In the genomic region with DNA sequence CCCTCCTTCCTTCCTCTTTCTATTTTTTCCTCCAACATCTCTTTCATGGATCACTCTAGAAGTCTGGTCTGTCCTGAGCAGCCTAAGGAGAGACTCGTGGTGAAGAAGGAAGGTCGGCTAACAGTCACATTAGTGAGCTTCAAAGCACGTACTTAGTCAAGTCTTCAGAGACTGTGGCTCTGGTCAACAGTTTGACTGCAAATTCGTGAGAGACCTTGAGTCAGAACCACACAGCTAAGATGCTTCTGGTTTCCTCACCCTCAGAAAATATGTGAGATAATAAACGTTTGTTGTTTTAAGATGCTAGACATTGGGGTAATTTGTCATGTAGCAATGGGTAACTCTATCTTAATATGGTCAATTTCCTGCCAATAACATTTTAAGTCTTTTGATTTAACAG, we compare ENCODE assay signal across 20 cellular contexts.
"Had no signal": no experiment of that assay in that cellular context is flagged by ENCODE, and none has a peak within 500 bp of the region (broad histone marks: within the 10 kb centered on the region; RNA-seq: fewer than 3 reads in every experiment).

No MANE protein-coding gene starts in this region.

- H3K27ac Mint-ChIP-seq: activated CD4-positive, alpha-beta T cell treated with anti-CD3 and anti-CD28 coated beads, Interleukin-2, amount 10 ng/mL, durations not matched to agents 24 days and 14 days; activated naive CD4-positive, alpha-beta T cell treated with anti-CD3 and anti-CD28 coated beads, Interleukin-2, amount 10 ng/mL, durations not matched to agents 7 days and 5 days; activated T-helper 17 cell treated with anti-CD3 and anti-CD28 coated beads, Interleukin-2, amount 50 U/mL, for 72 hours; dendritic cell treated with granulocyte-macrophage colony-stimulating factor and Interleukin-4, amounts not matched to agents 40 ng/mL and 50 ng/mL, for 4 days had no signal

- H3K36me3 ChIP-seq: prostate gland, upper lobe of left lung had no signal

- H3K9me3 Mint-ChIP-seq: activated T-helper 17 cell treated with anti-CD3 and anti-CD28 coated beads, Interleukin-2, amount 50 U/mL, for 72 hours had no signal

- ATAC-seq: activated T-helper 17 cell treated with anti-CD3 and anti-CD28 coated beads, Interleukin-2, amount 50 U/mL, for 72 hours; naive thymus-derived CD8-positive, alpha-beta T cell; right cardiac atrium; stimulated activated naive CD8-positive, alpha-beta T cell treated with anti-CD3 and anti-CD28 coated beads, Interleukin-15, Interleukin-2, amounts not matched to agents 100 U/mL and 50 U/mL, for 24 hours had no signal

- H3K4me3 ChIP-seq: prostate gland, testis, upper lobe of left lung had no signal

- H3K4me1 Mint-ChIP-seq: activated T-helper 17 cell treated with anti-CD3 and anti-CD28 coated beads, Interleukin-2, amount 50 U/mL, for 72 hours had no signal

- H3K4me3 Mint-ChIP-seq: activated CD4-positive, alpha-beta T cell treated with anti-CD3 and anti-CD28 coated beads, Interleukin-2, amount 10 ng/mL, durations not matched to agents 24 days and 14 days; activated naive CD4-positive, alpha-beta T cell treated with anti-CD3 and anti-CD28 coated beads, Interleukin-2, amount 10 ng/mL, durations not matched to agents 7 days and 5 days; activated T-helper 17 cell treated with anti-CD3 and anti-CD28 coated beads, Interleukin-2, amount 50 U/mL, for 72 hours; dendritic cell treated with granulocyte-macrophage colony-stimulating factor and Interleukin-4, amounts not matched to agents 40 ng/mL and 50 ng/mL, for 4 days; naive thymus-derived CD8-positive, alpha-beta T cell had no signal

- DNase-seq: activated CD4-positive, alpha-beta T cell treated with anti-CD3 and anti-CD28 coated beads, Interleukin-2, amount 10 ng/mL, durations not matched to agents 24 days and 14 days; activated CD4-positive, CD25-positive, alpha-beta regulatory T cell; activated naive CD4-positive, alpha-beta T cell treated with anti-CD3 and anti-CD28 coated beads, Interleukin-2, amount 10 ng/mL, durations not matched to agents 7 days and 5 days; activated T-cell treated with anti-CD3 and anti-CD28 coated beads for 4 hours; amniotic stem cell; foreskin melanocyte; mesenchymal stem cell; naive thymus-derived CD8-positive, alpha-beta T cell; occipital lobe; right cardiac atrium; small intestine; stimulated activated CD4-positive, alpha-beta T cell treated with anti-CD3 and anti-CD28 coated beads, Interleukin-4, amount 100 ng/mL, for 4 hours; stimulated activated CD8-positive, alpha-beta memory T cell treated with anti-CD3 and anti-CD28 coated beads, Interleukin-4, amount 100 ng/mL, for 48 hours; stimulated activated naive CD8-positive, alpha-beta T cell treated with anti-CD3 and anti-CD28 coated beads, Interleukin-15, Interleukin-2, amounts not matched to agents 100 U/mL and 50 U/mL, for 24 hours; testis; upper lobe of left lung had no signal

- H3K27me3 Mint-ChIP-seq: activated T-helper 17 cell treated with anti-CD3 and anti-CD28 coated beads, Interleukin-2, amount 50 U/mL, for 72 hours; dendritic cell treated with granulocyte-macrophage colony-stimulating factor and Interleukin-4, amounts not matched to agents 40 ng/mL and 50 ng/mL, for 4 days; naive thymus-derived CD8-positive, alpha-beta T cell had no signal

- H3K27me3 ChIP-seq: testis, upper lobe of left lung had no signal

- H3K9me3 ChIP-seq: prostate gland, testis, upper lobe of left lung had no signal

- H3K4me1 ChIP-seq: prostate gland, testis, upper lobe of left lung had no signal

- H3K27ac ChIP-seq: epithelial cell of prostate, prostate gland, testis, upper lobe of left lung had no signal
